In genomic region chr2:47654790-47655562, GRCh38 we compare ENCODE assay signal across 8 cellular contexts.
A peak's percentile ranks its signal among the peaks of the same experiment; 100 is the strongest.
DNase-seq lines count a peak whose midpoint lies in the region; ATAC-seq and TF ChIP-seq lines count a peak whose summit lies in the region.

No MANE protein-coding gene starts in this region.

- H2AK5ac ChIP-seq in IMR-90 (ENCODE audit: low read depth, low read length), result no peak overlapping the region

- TF ChIP-seq CTCF in IMR-90 (conservative IDR thresholded peaks at IDR 0.05; ENCODE audit: low read depth, low read length) (no peak), kidney epithelial cell (IDR thresholded peaks at IDR 0.05; ENCODE audit: insufficient read depth, low read length, poor library complexity, severe bottlenecking) (no peak), prostate gland (IDR thresholded peaks at IDR 0.05) (no peak), ovary (IDR thresholded peaks at IDR 0.05) (no peak), left ventricle myocardium inferior (IDR thresholded peaks at IDR 0.05; ENCODE audit: borderline replicate concordance) (no peak)

- no peak for TF ChIP-seq EP300 in ovary (IDR thresholded peaks at IDR 0.05)

- H3K4me1 ChIP-seq in IMR-90 (ENCODE audit: control insufficient read depth, insufficient read depth, low read length), result no peaks in the 10 kb centered on the region
- H3K4me1 ChIP-seq in prostate gland (replicated peaks), result no peaks in the 10 kb centered on the region
- peaks cover 10% of the 10 kb centered on the region for H3K4me1 ChIP-seq in ovary (ENCODE audit: insufficient read depth)
- H3K4me1 ChIP-seq in left ventricle myocardium inferior, result peaks cover 4% of the 10 kb centered on the region

- peak; percentile 73 for ATAC-seq in GM18519 (IDR thresholded peaks at IDR 0.05; ENCODE audit: low FRiP score, unreplicated experiment)
- ATAC-seq in IMR-90 (ENCODE audit: low read depth), result no peak

- H2AK9ac ChIP-seq in IMR-90 (replicated peaks; ENCODE audit: low read depth, low read length, poor library complexity), result peak overlapping the region; percentile 72

- H3K27me3 ChIP-seq in H7 (ENCODE audit: control insufficient read depth, insufficient read depth, low read length) (no peaks in the 10 kb centered on the region), IMR-90 (ENCODE audit: control insufficient read depth, insufficient read depth, low read length) (peaks cover 23% of the 10 kb centered on the region), kidney epithelial cell (ENCODE audit: control insufficient read depth, insufficient read depth, low read length) (no peaks in the 10 kb centered on the region), prostate gland (replicated peaks; ENCODE audit: insufficient read depth) (peaks cover 2% of the 10 kb centered on the region), ovary (no peaks in the 10 kb centered on the region), left ventricle myocardium inferior (ENCODE audit: low read depth) (peaks cover 30% of the 10 kb centered on the region)

- dilution Hi-C loops in IMR-90 (cut with HindIII; ENCODE audit: low sequenced_read_pairs, unreplicated experiment), result no loop called here

- H3K4ac ChIP-seq in IMR-90 (ENCODE audit: low read depth, low read length), result no peak overlapping the region

- H4K20me1 ChIP-seq in IMR-90 (ENCODE audit: insufficient read depth, low read length), result no peaks in the 10 kb centered on the region

- H2BK120ac ChIP-seq in IMR-90 (ENCODE audit: low read depth, low read length), result no peak overlapping the region

- no peaks in the 10 kb centered on the region for H3K36me3 ChIP-seq in H7 (replicated peaks; ENCODE audit: control insufficient read depth, insufficient read depth, low read length)
- H3K36me3 ChIP-seq in IMR-90 (ENCODE audit: control insufficient read depth, insufficient read depth, low read length), result no peaks in the 10 kb centered on the region
- H3K36me3 ChIP-seq in kidney epithelial cell (ENCODE audit: control insufficient read depth, insufficient read depth, low read length), result no peaks in the 10 kb centered on the region
- H3K36me3 ChIP-seq in prostate gland, result no peaks in the 10 kb centered on the region
- no peaks in the 10 kb centered on the region for H3K36me3 ChIP-seq in ovary
- no peaks in the 10 kb centered on the region for H3K36me3 ChIP-seq in left ventricle myocardium inferior

- BruUV-seq in IMR-90 (replicated peaks; lab: Mats Ljungman, UMichigan), result no TSS peak

- no peak overlapping the region for H2BK5ac ChIP-seq in IMR-90 (ENCODE audit: low read depth, low read length, poor library complexity, severe bottlenecking)

- H3K23ac ChIP-seq in IMR-90 (ENCODE audit: low read depth, low read length), result no peak overlapping the region

- H2BK20ac ChIP-seq in IMR-90 (ENCODE audit: low read depth, low read length), result no peak overlapping the region

- no peak overlapping the region for H3K9ac ChIP-seq in IMR-90 (ENCODE audit: low read depth, low read length)

- POLR2A ChIA-PET in IMR-90 (lab: Charles Lee; ENCODE audit: unreplicated experiment), result no interaction called here

- H2AFZ ChIP-seq in IMR-90 (replicated peaks; ENCODE audit: low read length, poor library complexity), result no peak overlapping the region

- H3K9me3 ChIP-seq in IMR-90 (ENCODE audit: control insufficient read depth, insufficient read depth, low read length) (no peaks in the 10 kb centered on the region; the same call in 1 of the 2 replicates), prostate gland (no peaks in the 10 kb centered on the region), ovary (no peaks in the 10 kb centered on the region), left ventricle myocardium inferior (replicated peaks) (no peaks in the 10 kb centered on the region)

- H3K14ac ChIP-seq in IMR-90 (replicated peaks; ENCODE audit: low read depth, low read length), result no peak overlapping the region

- no peaks in the 10 kb centered on the region for H3K79me1 ChIP-seq in IMR-90 (ENCODE audit: low read depth in 1 of 2, low read length in 2 of 2)

- H3K4me3 ChIP-seq in H7 (ENCODE audit: insufficient read depth, low read depth, low read length) (no peak overlapping the region), IMR-90 (ENCODE audit: insufficient read depth, low read depth, low read length) (no peak overlapping the region), kidney epithelial cell (ENCODE audit: low read depth, low read length) (no peak overlapping the region), prostate gland (no peak overlapping the region), ovary (no peak overlapping the region), left ventricle myocardium inferior (no peak overlapping the region)

- in situ Hi-C loops in IMR-90 (cut with MboI; ENCODE audit: low sequenced_read_pairs), result no loop called here

- no peaks in the 10 kb centered on the region; the same call in 1 of the 2 replicates for H3K9me1 ChIP-seq in IMR-90 (ENCODE audit: insufficient read depth, low read length)

- H3K18ac ChIP-seq in IMR-90 (ENCODE audit: low read depth, low read length), result no peak overlapping the region

- H4K5ac ChIP-seq in IMR-90 (ENCODE audit: low read depth, low read length), result no peak overlapping the region

- no peak overlapping the region for H3K27ac ChIP-seq in IMR-90 (ENCODE audit: insufficient read depth, low read length)
- no peak overlapping the region for H3K27ac ChIP-seq in prostate gland
- H3K27ac ChIP-seq in ovary, result no peak overlapping the region
- H3K27ac ChIP-seq in left ventricle myocardium inferior (replicated peaks), result no peak overlapping the region

- TF ChIP-seq POLR2A in IMR-90 (IDR thresholded peaks at IDR 0.05; ENCODE audit: low read depth, low read length) (no peak), prostate gland (IDR thresholded peaks at IDR 0.05) (no peak), ovary (IDR thresholded peaks at IDR 0.05) (no peak)

- no peak overlapping the region for H3K4me2 ChIP-seq in IMR-90 (ENCODE audit: low read depth, low read length)

- H4K8ac ChIP-seq in IMR-90 (ENCODE audit: low read depth in 2 of 2, low read length in 2 of 2), result no peak overlapping the region

- CTCF ChIA-PET in IMR-90 (lab: Yijun Ruan, JAX), result interaction anchor here (0.7 to 1.3 kb wide), 4 partner anchors 12 to 69 kb away, joined by 3 read pairs; no protein-coding TSS in a partner anchor

- intact Hi-C loops in IMR-90 (cut with micrococcal nuclease), result no loop called here
- intact Hi-C loops in prostate gland (cut with DNase I), result no loop called here
- intact Hi-C loops in ovary (cut with DNase I), result no loop called here
- intact Hi-C loops in left ventricle myocardium inferior (cut with micrococcal nuclease), result no loop called here

- no peak overlapping the region for H2BK15ac ChIP-seq in IMR-90 (ENCODE audit: low read depth, low read length)

- no peak overlapping the region for H4K91ac ChIP-seq in IMR-90 (ENCODE audit: insufficient read depth, low read depth, low read length)

- WGBS in IMR-90 (ENCODE audit: extremely low coverage in 2 of 2, insufficient read length in 1 of 2), 2 experiments, result 58% methylated on average over 6 of the region's 15 CpGs; no CpG with 5 or more reads in 1 of the 2 experiments
- 67% methylated on average over 15 of the region's 15 CpGs for WGBS in prostate gland
- WGBS in ovary, 3 donors, result 46 to 58% (median 53%) methylated on average over 15 of the region's 15 CpGs

- TF ChIP-seq RAD21 in IMR-90 (IDR thresholded peaks at IDR 0.05; ENCODE audit: low read length), result no peak

- DNase-seq in H7, result peak; percentile 47
- no peak for DNase-seq in IMR-90
- DNase-seq in kidney epithelial cell (ENCODE audit: low read depth), result peak; percentile 45
- no peak for DNase-seq in prostate gland (ENCODE audit: low spot score)
- no peak for DNase-seq in ovary
- no peak for DNase-seq in NCI-H524 treated with DMSO at 0.1 percent for 48 hours (lab: John Stamatoyannopoulos, UW)
- DNase-seq in left ventricle myocardium inferior, result no peak

- H3K56ac ChIP-seq in IMR-90 (ENCODE audit: extremely low read depth, insufficient read depth, low read length), result no peak overlapping the region

TF ChIP-seq in IMR-90, 13 proteins besides CTCF, POLR2A, EP300 and RAD21:
- TF ChIP-seq ELK1 (IDR thresholded peaks at IDR 0.05; ENCODE audit: borderline replicate concordance, low read depth, low read length), result no peak
- TF ChIP-seq, protein P1, sequence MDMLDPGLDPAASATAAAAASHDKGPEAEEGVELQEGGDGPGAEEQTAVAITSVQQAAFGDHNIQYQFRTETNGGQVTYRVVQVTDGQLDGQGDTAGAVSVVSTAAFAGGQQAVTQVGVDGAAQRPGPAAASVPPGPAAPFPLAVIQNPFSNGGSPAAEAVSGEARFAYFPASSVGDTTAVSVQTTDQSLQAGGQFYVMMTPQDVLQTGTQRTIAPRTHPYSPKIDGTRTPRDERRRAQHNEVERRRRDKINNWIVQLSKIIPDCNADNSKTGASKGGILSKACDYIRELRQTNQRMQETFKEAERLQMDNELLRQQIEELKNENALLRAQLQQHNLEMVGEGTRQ (IDR thresholded peaks at IDR 0.05; ENCODE audit: low read depth, low read length), result no peak
- TF ChIP-seq MAZ (IDR thresholded peaks at IDR 0.05; ENCODE audit: borderline replicate concordance, low read depth, low read length), result no peak
- no peak for TF ChIP-seq FOS (IDR thresholded peaks at IDR 0.05; ENCODE audit: low read depth, low read length)
- TF ChIP-seq RCOR1 (IDR thresholded peaks at IDR 0.05; ENCODE audit: insufficient replicate concordance, low read length), result no peak
- no peak for TF ChIP-seq RFX5 (IDR thresholded peaks at IDR 0.05; ENCODE audit: low read depth, low read length)
- TF ChIP-seq CHD1 (IDR thresholded peaks at IDR 0.05; ENCODE audit: low read depth, low read length), result no peak
- TF ChIP-seq SMC3 (IDR thresholded peaks at IDR 0.05; ENCODE audit: low read depth, low read length), result no peak
- TF ChIP-seq MXI1 (IDR thresholded peaks at IDR 0.05; ENCODE audit: borderline replicate concordance, low read depth, low read length), result no peak
- no peak for TF ChIP-seq MAFK (IDR thresholded peaks at IDR 0.05; ENCODE audit: low read depth, low read length)
- TF ChIP-seq NFE2L2 (IDR thresholded peaks at IDR 0.05; ENCODE audit: low read depth, low read length), result no peak

Comparison
In these comparisons a context has a peak if more than half of its experiments do, and no peak if none do; other contexts are left out.
1. DNase-seq: peak in H7 (single experiment) and kidney epithelial cell (single experiment); none in IMR-90 (single experiment), prostate gland (single experiment), ovary (0 of 5), NCI-H524 treated with DMSO at 0.1 percent for 48 hours (single experiment) and left ventricle myocardium inferior (single experiment).